21 cellular contexts compared by ENCODE assay signal in genomic region chr13:97329331-97329730, GRCh38.
A peak's percentile ranks its signal among the peaks of the same experiment; 100 is the strongest.
DNase-seq lines count a peak whose midpoint lies in the region; ATAC-seq, FAIRE-seq and TF ChIP-seq lines count a peak whose summit lies in the region.
"Had no signal": no experiment of that assay in that cellular context is flagged by ENCODE, and none has a peak within 500 bp of the region (broad histone marks: within the 10 kb centered on the region; RNA-seq: fewer than 3 reads in every experiment).

No MANE protein-coding gene starts in this region.

- H3K79me2 ChIP-seq in keratinocyte (ENCODE audit: control insufficient read depth, insufficient read depth, low read length), result no peaks in the 10 kb centered on the region
- H3K79me2 ChIP-seq in hepatocyte, result peaks cover 59% of the 10 kb centered on the region

- H3K9ac ChIP-seq in keratinocyte (ENCODE audit: control insufficient read depth, extremely low read depth, insufficient read depth, low read length), result no peak overlapping the region

- H3K27ac ChIP-seq in keratinocyte (ENCODE audit: control insufficient read depth, insufficient read depth, low read length), result no peak overlapping the region
- H3K27ac ChIP-seq in hepatocyte, result no peak overlapping the region
- H3K27ac ChIP-seq: 22Rv1, C4-2B, testis had no signal

- H4K20me1 ChIP-seq in keratinocyte (ENCODE audit: control insufficient read depth, extremely low read depth, insufficient read depth, low read length) (no peaks in the 10 kb centered on the region), hepatocyte (ENCODE audit: insufficient read depth, poor library complexity, severe bottlenecking) (peaks cover 22% of the 10 kb centered on the region)

- H3K4me1 Mint-ChIP-seq in stimulated activated effector memory CD8-positive, alpha-beta T cell treated with anti-CD3 and anti-CD28 coated beads, Interleukin-12 subunit alpha, Interleukin-12 subunit beta, amount 100 ng/mL, for 72 hours, result peaks cover 34% of the 10 kb centered on the region

- no peaks in the 10 kb centered on the region for H3K9me3 Mint-ChIP-seq in stimulated activated effector memory CD8-positive, alpha-beta T cell treated with anti-CD3 and anti-CD28 coated beads, Interleukin-12 subunit alpha, Interleukin-12 subunit beta, amount 100 ng/mL, for 72 hours
- H3K9me3 Mint-ChIP-seq: IgD-negative memory B cell had no signal

- H3K27ac Mint-ChIP-seq in stimulated activated effector memory CD8-positive, alpha-beta T cell treated with anti-CD3 and anti-CD28 coated beads, Interleukin-12 subunit alpha, Interleukin-12 subunit beta, amount 100 ng/mL, for 72 hours, result peak overlapping the region; percentile 49
- H3K27ac Mint-ChIP-seq: activated CD8-positive, alpha-beta T cell treated with anti-CD3 and anti-CD28 coated beads, Interleukin-2, amount 10 ng/mL, durations not matched to agents 7 days and 5 days had no signal

- H2AFZ ChIP-seq in keratinocyte (ENCODE audit: control insufficient read depth, low read length) (no peak overlapping the region), hepatocyte (no peak overlapping the region)

- H3K4me2 ChIP-seq in keratinocyte (ENCODE audit: control insufficient read depth, extremely low read depth, insufficient read depth, low read depth, low read length) (no peak overlapping the region), hepatocyte (no peak overlapping the region)

- H3K9me2 ChIP-seq in hepatocyte (replicated peaks; ENCODE audit: insufficient read depth), result no peaks in the 10 kb centered on the region

- DNase-seq in NCI-H2171 treated with DMSO at 0.1 percent for 48 hours (lab: John Stamatoyannopoulos, UW) (peak; percentile 17), NCI-H2171 (lab: John Stamatoyannopoulos, UW) (no peak), amniotic epithelial cell (ENCODE audit: low read depth) (peak; percentile 40), keratinocyte (ENCODE audit: low read depth, low spot score) (no peak), hepatocyte (ENCODE audit: low spot score) (no peak)
- no peak for DNase-seq in stimulated activated effector memory CD8-positive, alpha-beta T cell treated with anti-CD3 and anti-CD28 coated beads, Interleukin-12 subunit alpha, Interleukin-12 subunit beta, amount 100 ng/mL, for 72 hours (ENCODE audit: low spot score in 2 of 2)
- no peak for DNase-seq in activated T-cell treated with anti-CD3 and anti-CD28 coated beads, Interleukin-2, amount 50 U/mL, for 48 hours
- DNase-seq: activated CD8-positive, alpha-beta T cell treated with anti-CD3 and anti-CD28 coated beads, Interleukin-2, amount 10 ng/mL, durations not matched to agents 7 days and 5 days; DMS153; left cardiac atrium; NCI-H774; stimulated activated CD4-positive, alpha-beta T cell treated with anti-CD3 and anti-CD28 coated beads, Interleukin-2, amount 100 ng/mL, for 24 hours; SW 1271; testis had no signal

- WGBS in hepatocyte (ENCODE audit: low lambda C conversion rate, missing lambda C conversion rate), result 93% methylated on average over 4 of the region's 4 CpGs

- TF ChIP-seq CTCF in keratinocyte (optimal IDR thresholded peaks at IDR 0.05 in 1 of 3, IDR thresholded peaks at IDR 0.05 in 1 of 3, conservative IDR thresholded peaks at IDR 0.05 in 1 of 3; ENCODE audit: extremely low read depth in 1 of 3, insufficient read depth in 2 of 3, low read length in 3 of 3), result no peak
- no peak for TF ChIP-seq CTCF in hepatocyte (IDR thresholded peaks at IDR 0.05; ENCODE audit: poor library complexity)

- dilution Hi-C loops in keratinocyte (cut with MboI; ENCODE audit: extremely low pct_ligation_motif_present, low sequenced_read_pairs), result no loop called here

- H3K9me3 ChIP-seq in keratinocyte (ENCODE audit: control insufficient read depth, low read depth, low read length), result no peaks in the 10 kb centered on the region
- H3K9me3 ChIP-seq in hepatocyte (ENCODE audit: low read depth), result no peaks in the 10 kb centered on the region
- H3K9me3 ChIP-seq: ascending aorta, HAP-1, testis had no signal

- no peak overlapping the region for H3K4me3 Mint-ChIP-seq in stimulated activated effector memory CD8-positive, alpha-beta T cell treated with anti-CD3 and anti-CD28 coated beads, Interleukin-12 subunit alpha, Interleukin-12 subunit beta, amount 100 ng/mL, for 72 hours
- H3K4me3 Mint-ChIP-seq: activated CD8-positive, alpha-beta T cell treated with anti-CD3 and anti-CD28 coated beads, Interleukin-2, amount 10 ng/mL, durations not matched to agents 7 days and 5 days; IgD-negative memory B cell had no signal

- peaks cover 2% of the 10 kb centered on the region for H3K36me3 Mint-ChIP-seq in stimulated activated effector memory CD8-positive, alpha-beta T cell treated with anti-CD3 and anti-CD28 coated beads, Interleukin-12 subunit alpha, Interleukin-12 subunit beta, amount 100 ng/mL, for 72 hours
- H3K36me3 Mint-ChIP-seq: IgD-negative memory B cell had no signal

- no peaks in the 10 kb centered on the region for H3K36me3 ChIP-seq in keratinocyte (ENCODE audit: control insufficient read depth in 2 of 2, extremely low read depth in 1 of 2, insufficient read depth in 2 of 2, low read length in 2 of 2)
- no peaks in the 10 kb centered on the region for H3K36me3 ChIP-seq in hepatocyte (replicated peaks; ENCODE audit: insufficient read depth, low read depth)
- H3K36me3 ChIP-seq: ascending aorta, HAP-1 had no signal

- no peak for ATAC-seq in stimulated activated effector memory CD8-positive, alpha-beta T cell treated with anti-CD3 and anti-CD28 coated beads, Interleukin-12 subunit alpha, Interleukin-12 subunit beta, amount 100 ng/mL, for 72 hours
- ATAC-seq in GM18861 (IDR thresholded peaks at IDR 0.05; ENCODE audit: unreplicated experiment), result no peak
- ATAC-seq: activated CD8-positive, alpha-beta T cell treated with anti-CD3 and anti-CD28 coated beads, Interleukin-2, amount 10 ng/mL, durations not matched to agents 7 days and 5 days; esophagus mucosa had no signal

- no peak overlapping the region for H3K4me3 ChIP-seq in keratinocyte (ENCODE audit: control insufficient read depth in 2 of 3, extremely low read depth in 1 of 3, insufficient read depth in 2 of 3, low read depth in 1 of 3, low read length in 3 of 3)
- H3K4me3 ChIP-seq in hepatocyte, result no peak overlapping the region
- H3K4me3 ChIP-seq: ascending aorta, HAP-1, testis had no signal

- FAIRE-seq in keratinocyte (lab: Jason Lieb, UNC), result peak; percentile 13

- H3K4me1 ChIP-seq in keratinocyte (ENCODE audit: control insufficient read depth, extremely low read depth, insufficient read depth, low read length) (peaks cover 18% of the 10 kb centered on the region), hepatocyte (ENCODE audit: insufficient read depth) (no peaks in the 10 kb centered on the region)

- H3K27me3 ChIP-seq in keratinocyte (ENCODE audit: control insufficient read depth, extremely low read depth, insufficient read depth, low read length) (no peaks in the 10 kb centered on the region), hepatocyte (no peaks in the 10 kb centered on the region)
- H3K27me3 ChIP-seq: ascending aorta, testis had no signal

- H3K9me1 ChIP-seq in keratinocyte (ENCODE audit: control insufficient read depth, extremely low read depth, insufficient read depth, low read length), result no peaks in the 10 kb centered on the region

Comparison
In these comparisons a context has a peak if more than half of its experiments do, and no peak if none do; other contexts are left out.
1. DNase-seq: peak in NCI-H2171 treated with DMSO at 0.1 percent for 48 hours (single experiment) and amniotic epithelial cell (single experiment); none in NCI-H2171 (single experiment), keratinocyte (single experiment), stimulated activated effector memory CD8-positive, alpha-beta T cell treated with anti-CD3 and anti-CD28 coated beads, Interleukin-12 subunit alpha, Interleukin-12 subunit beta, amount 100 ng/mL, for 72 hours (0 of 2), hepatocyte (single experiment) and activated T-cell treated with anti-CD3 and anti-CD28 coated beads, Interleukin-2, amount 50 U/mL, for 48 hours (0 of 2).